Comparison of ENCODE assay signal across 7 cellular contexts in genomic region chr1:230869499-230869898, GRCh38. TPM values are rescaled to one million over a fixed set of nuclear protein-coding genes. Genes with fewer than 3 reads are reported as not detected.
DNase-seq lines count a peak whose midpoint lies in the region; ATAC-seq and TF ChIP-seq lines count a peak whose summit lies in the region.

No MANE protein-coding gene starts in this region.

- DNase-seq in HAP-1 (ENCODE audit: low spot score in 2 of 2) (no peak), fibroblast of villous mesenchyme (ENCODE audit: low read depth) (peak; percentile 48), gastrocnemius medialis (no peak), HK-2 (ENCODE audit: unreplicated experiment) (no peak), AG08395 (ENCODE audit: low spot score) (no peak)

- intact Hi-C loops in gastrocnemius medialis (cut with DNase I; ENCODE audit: low total_unique reads): loop anchor here (5.0 to 10.0 kb wide), 4 partner anchors 48 to 985 kb away; partner anchors contain the start of genes COG2 and EGLN1

- no peaks in the 10 kb centered on the region for H3K36me3 ChIP-seq in HAP-1 (replicated peaks)
- H3K36me3 ChIP-seq in gastrocnemius medialis: no peaks in the 10 kb centered on the region

- TF ChIP-seq CTCF in VCaP (conservative IDR thresholded peaks at IDR 0.05): no peak
- TF ChIP-seq CTCF in fibroblast of villous mesenchyme (IDR thresholded peaks at IDR 0.05; ENCODE audit: insufficient read depth, low read depth, low read length): no peak
- TF ChIP-seq CTCF in gastrocnemius medialis (IDR thresholded peaks at IDR 0.05 in 4 of 5, conservative IDR thresholded peaks at IDR 0.05 in 1 of 5): no peak

- H3K9me3 ChIP-seq in HAP-1: no peaks in the 10 kb centered on the region
- H3K9me3 ChIP-seq in gastrocnemius medialis: no peaks in the 10 kb centered on the region

- H3K27me3 ChIP-seq in HAP-1 (ENCODE audit: low read depth) (no peaks in the 10 kb centered on the region), gastrocnemius medialis (no peaks in the 10 kb centered on the region)

- in situ Hi-C loops in HAP-1 (cut with MboI; ENCODE audit: low sequenced_read_pairs): no loop called here
- in situ Hi-C loops in gastrocnemius medialis (cut with MboI; ENCODE audit: low sequenced_read_pairs in 4 of 4): no loop called here

- peak overlapping the region; percentile 35 for H3K4me3 ChIP-seq in HAP-1
- peak overlapping the region; percentile 81 for H3K4me3 ChIP-seq in fibroblast of villous mesenchyme (ENCODE audit: low read depth, low read length)
- H3K4me3 ChIP-seq in gastrocnemius medialis: peak overlapping the region in 2 of 4 donors; percentile 83 to 90

- H3K4me1 ChIP-seq in HAP-1 (peaks cover 18% of the 10 kb centered on the region), gastrocnemius medialis (peaks cover 29 to 35% of the 10 kb centered on the region in 2 donors)

- H3K27ac ChIP-seq in VCaP (peak overlapping the region; percentile 76), gastrocnemius medialis (peak overlapping the region; percentile 80 to 95 (median 89))

- TF ChIP-seq POLR2A in gastrocnemius medialis (IDR thresholded peaks at IDR 0.05): no peak

- ATAC-seq in gastrocnemius medialis (no peak), GM18909 (IDR thresholded peaks at IDR 0.05; ENCODE audit: poor library complexity, unreplicated experiment) (no peak)

RNA-seq across cellular contexts. Expression of gene C1orf198, which starts 1.2 kb away (rescaled TPM):
- 239 and 399 TPM in 2 replicates for total RNA-seq in fibroblast of villous mesenchyme
- 100 to 1,000 TPM; 281 to 590 (median 339) TPM for total RNA-seq in gastrocnemius medialis
